ENCODE assay signal across 20 cellular contexts in genomic region chr11:131932584-131933360, GRCh38.
DNase-seq lines count a peak whose midpoint lies in the region; ATAC-seq and TF ChIP-seq lines count a peak whose summit lies in the region.
"Had no signal": no experiment of that assay in that cellular context is flagged by ENCODE, and none has a peak within 500 bp of the region (broad histone marks: within the 10 kb centered on the region; RNA-seq: fewer than 3 reads in every experiment).

No MANE protein-coding gene starts in this region.

- H3K36me3 ChIP-seq in breast epithelium = no peaks in the 10 kb centered on the region
- H3K36me3 ChIP-seq in mammary epithelial cell (ENCODE audit: insufficient read depth, low read length) = no peaks in the 10 kb centered on the region
- H3K36me3 ChIP-seq in body of pancreas (replicated peaks in 1 of 2; ENCODE audit: insufficient read depth in 1 of 2, low read depth in 2 of 2) = no peaks in the 10 kb centered on the region
- H3K36me3 ChIP-seq in right atrium auricular region = no peaks in the 10 kb centered on the region
- H3K36me3 ChIP-seq: BLaER1, uterus had no signal

- H3K27ac ChIP-seq in breast epithelium (peak overlapping the region; percentile 48 to 52), mammary epithelial cell (ENCODE audit: insufficient read depth, low read depth, low read length) (no peak overlapping the region), body of pancreas (no peak overlapping the region), right atrium auricular region (peak overlapping the region; percentile 71 to 87), substantia nigra (ENCODE audit: low read depth, low read length, poor library complexity, severe bottlenecking) (no peak overlapping the region)
- H3K27ac ChIP-seq: BLaER1, uterus had no signal

- in situ Hi-C loops in mammary epithelial cell (cut with MboI; ENCODE audit: low sequenced_read_pairs in 2 of 2) = no loop called here

- WGBS in mammary epithelial cell (ENCODE audit: low coverage, missing lambda C conversion rate) = 52% methylated on average over 14 of the region's 14 CpGs
- WGBS in body of pancreas, 2 donors = 23 to 37% methylated on average over 13 to 14 of the region's 14 CpGs

- H3K9me3 ChIP-seq in breast epithelium (no peaks in the 10 kb centered on the region), mammary epithelial cell (replicated peaks; ENCODE audit: insufficient read depth, low read length) (no peaks in the 10 kb centered on the region), body of pancreas (no peaks in the 10 kb centered on the region), right atrium auricular region (no peaks in the 10 kb centered on the region)
- H3K9me3 ChIP-seq: BLaER1, uterus had no signal

- no peak for TF ChIP-seq CTCF in breast epithelium (IDR thresholded peaks at IDR 0.05)
- no peak for TF ChIP-seq CTCF in mammary epithelial cell (conservative IDR thresholded peaks at IDR 0.05 in 1 of 2, IDR thresholded peaks at IDR 0.05 in 1 of 2; ENCODE audit: extremely low read depth in 1 of 2, insufficient read depth in 1 of 2, low read depth in 1 of 2, low read length in 2 of 2)
- TF ChIP-seq CTCF in body of pancreas (IDR thresholded peaks at IDR 0.05) = no peak
- TF ChIP-seq CTCF in right atrium auricular region (IDR thresholded peaks at IDR 0.05) = no peak

- intact Hi-C loops in breast epithelium (cut with DNase I; ENCODE audit: low total_unique reads) (no loop called here), mammary epithelial cell (cut with micrococcal nuclease) (no loop called here), body of pancreas (cut with DNase I) (no loop called here), left colon (cut with DNase I, micrococcal nuclease) (no loop called here)

- CTCF ChIA-PET in mammary epithelial cell (lab: Charles Lee; ENCODE audit: low non-redundant PET) = interaction anchor here (0.7 kb wide), 1 partner anchor 186 kb away, joined by 4 read pairs; no protein-coding TSS in a partner anchor

- H3K27me3 ChIP-seq in breast epithelium (peaks cover 0 to 3% of the 10 kb centered on the region in 2 donors), mammary epithelial cell (ENCODE audit: insufficient read depth, low read length) (no peaks in the 10 kb centered on the region), body of pancreas (no peaks in the 10 kb centered on the region), right atrium auricular region (no peaks in the 10 kb centered on the region)
- H3K27me3 ChIP-seq: BLaER1, uterus had no signal

- BruUV-seq in mammary epithelial cell (replicated peaks; lab: Mats Ljungman, UMichigan) = no TSS peak

- H3K4me1 ChIP-seq in breast epithelium (no peaks in the 10 kb centered on the region), mammary epithelial cell (ENCODE audit: insufficient read depth, low read length) (no peaks in the 10 kb centered on the region), body of pancreas (peaks cover 10% of the 10 kb centered on the region), right atrium auricular region (peaks cover 0 to 10% of the 10 kb centered on the region in 2 donors)
- H3K4me1 ChIP-seq: uterus had no signal

- ATAC-seq in body of pancreas (peak; percentile 45), left colon (no peak), HG03565 (IDR thresholded peaks at IDR 0.05; ENCODE audit: unreplicated experiment) (no peak)
- ATAC-seq: HCT116; naive thymus-derived CD8-positive, alpha-beta T cell; T-cell had no signal

- TF ChIP-seq POLR2A in breast epithelium (IDR thresholded peaks at IDR 0.05) (no peak), body of pancreas (IDR thresholded peaks at IDR 0.05) (no peak)

- no peak overlapping the region for H2AFZ ChIP-seq in mammary epithelial cell (ENCODE audit: low read depth, low read length)

- dilution Hi-C loops in mammary epithelial cell (cut with HindIII; ENCODE audit: low sequenced_read_pairs) = no loop called here

- H4K20me1 ChIP-seq in mammary epithelial cell (ENCODE audit: insufficient read depth, low read length) = no peaks in the 10 kb centered on the region
- H4K20me1 ChIP-seq: BLaER1 had no signal

- no peak overlapping the region for H3K4me3 ChIP-seq in breast epithelium
- H3K4me3 ChIP-seq in mammary epithelial cell (replicated peaks in 1 of 3; ENCODE audit: insufficient read depth in 1 of 3, low read depth in 2 of 3, low read length in 3 of 3) = no peak overlapping the region
- no peak overlapping the region for H3K4me3 ChIP-seq in body of pancreas
- no peak overlapping the region for H3K4me3 ChIP-seq in right atrium auricular region
- H3K4me3 ChIP-seq: BLaER1, uterus had no signal

- peaks cover 54% of the 10 kb centered on the region for H3K79me2 ChIP-seq in mammary epithelial cell (ENCODE audit: insufficient read depth, low read length)

- peak in 1 of 2 donors; percentile 66 for DNase-seq in breast epithelium (ENCODE audit: low spot score in 2 of 2)
- no peak for DNase-seq in mammary epithelial cell
- DNase-seq in body of pancreas = peak in 3 of 4 donors; percentile 31 to 57 (median 33)
- DNase-seq in right atrium auricular region (ENCODE audit: low spot score) = no peak
- peak in 28 of 49 donors; percentile 13 to 84 (median 50) for DNase-seq in substantia nigra (lab: John Stamatoyannopoulos, UW)
- DNase-seq in left colon = no peak
- DNase-seq in DMS79 (lab: John Stamatoyannopoulos, UW) = no peak
- DNase-seq: Calu3; endodermal cell; GDM1; mesendoderm; naive thymus-derived CD8-positive, alpha-beta T cell; NCI-H1930; SIG-M5; stimulated activated CD4-positive, alpha-beta T cell treated with anti-CD3 and anti-CD28 coated beads, Interleukin-4, amount 100 ng/mL, for 4 hours; T-cell; uterus had no signal

- H3K4me2 ChIP-seq in mammary epithelial cell (ENCODE audit: insufficient read depth, low read depth, low read length) = no peak overlapping the region
- H3K4me2 ChIP-seq: BLaER1 had no signal

- no peak overlapping the region for H3K9ac ChIP-seq in mammary epithelial cell (ENCODE audit: insufficient read depth, low read length)
- H3K9ac ChIP-seq: BLaER1 had no signal

Comparison
In these comparisons a context has a peak if more than half of its experiments do, and no peak if none do; other contexts are left out.
1. H3K27ac ChIP-seq: peak in breast epithelium (2 of 2) and right atrium auricular region (2 of 2); none in mammary epithelial cell (single experiment), body of pancreas (0 of 4) and substantia nigra (single experiment).
2. DNase-seq: peak in body of pancreas (3 of 4) and substantia nigra (28 of 49); none in mammary epithelial cell (single experiment), right atrium auricular region (single experiment), left colon (0 of 2) and DMS79 (single experiment).